1 cellular context compared by ENCODE assay signal in genomic region chr2:8682719-8683667, GRCh38.
TF ChIP-seq lines count a peak whose summit lies in the region.

No MANE protein-coding gene starts in this region.

TF ChIP-seq in A549, 52 proteins besides CTCF, POLR2A, EP300 and RAD21 (continued from another document):
- TF ChIP-seq, protein P1, sequence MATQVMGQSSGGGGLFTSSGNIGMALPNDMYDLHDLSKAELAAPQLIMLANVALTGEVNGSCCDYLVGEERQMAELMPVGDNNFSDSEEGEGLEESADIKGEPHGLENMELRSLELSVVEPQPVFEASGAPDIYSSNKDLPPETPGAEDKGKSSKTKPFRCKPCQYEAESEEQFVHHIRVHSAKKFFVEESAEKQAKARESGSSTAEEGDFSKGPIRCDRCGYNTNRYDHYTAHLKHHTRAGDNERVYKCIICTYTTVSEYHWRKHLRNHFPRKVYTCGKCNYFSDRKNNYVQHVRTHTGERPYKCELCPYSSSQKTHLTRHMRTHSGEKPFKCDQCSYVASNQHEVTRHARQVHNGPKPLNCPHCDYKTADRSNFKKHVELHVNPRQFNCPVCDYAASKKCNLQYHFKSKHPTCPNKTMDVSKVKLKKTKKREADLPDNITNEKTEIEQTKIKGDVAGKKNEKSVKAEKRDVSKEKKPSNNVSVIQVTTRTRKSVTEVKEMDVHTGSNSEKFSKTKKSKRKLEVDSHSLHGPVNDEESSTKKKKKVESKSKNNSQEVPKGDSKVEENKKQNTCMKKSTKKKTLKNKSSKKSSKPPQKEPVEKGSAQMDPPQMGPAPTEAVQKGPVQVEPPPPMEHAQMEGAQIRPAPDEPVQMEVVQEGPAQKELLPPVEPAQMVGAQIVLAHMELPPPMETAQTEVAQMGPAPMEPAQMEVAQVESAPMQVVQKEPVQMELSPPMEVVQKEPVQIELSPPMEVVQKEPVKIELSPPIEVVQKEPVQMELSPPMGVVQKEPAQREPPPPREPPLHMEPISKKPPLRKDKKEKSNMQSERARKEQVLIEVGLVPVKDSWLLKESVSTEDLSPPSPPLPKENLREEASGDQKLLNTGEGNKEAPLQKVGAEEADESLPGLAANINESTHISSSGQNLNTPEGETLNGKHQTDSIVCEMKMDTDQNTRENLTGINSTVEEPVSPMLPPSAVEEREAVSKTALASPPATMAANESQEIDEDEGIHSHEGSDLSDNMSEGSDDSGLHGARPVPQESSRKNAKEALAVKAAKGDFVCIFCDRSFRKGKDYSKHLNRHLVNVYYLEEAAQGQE (IDR thresholded peaks at IDR 0.05), result no peak
